16 cellular contexts compared by ENCODE assay signal in genomic region chr6:134689676-134690447, GRCh38.
DNase-seq lines count a peak whose midpoint lies in the region; ATAC-seq and TF ChIP-seq lines count a peak whose summit lies in the region.
"Had no signal": no experiment of that assay in that cellular context is flagged by ENCODE, and none has a peak within 500 bp of the region (broad histone marks: within the 10 kb centered on the region; RNA-seq: fewer than 3 reads in every experiment).

No MANE protein-coding gene starts in this region.

- peaks cover 8% of the 10 kb centered on the region for H3K4me1 ChIP-seq in mesodermal cell (ENCODE audit: control insufficient read depth, insufficient read depth, low read length, poor library complexity, severe bottlenecking)
- H3K4me1 ChIP-seq: transverse colon had no signal

- no peaks in the 10 kb centered on the region for H3K9me3 Mint-ChIP-seq in type B pancreatic cell
- H3K9me3 Mint-ChIP-seq in effector memory CD8-positive, alpha-beta T cell = no peaks in the 10 kb centered on the region
- H3K9me3 Mint-ChIP-seq: activated T-helper 17 cell treated with anti-CD3 and anti-CD28 coated beads, Interleukin-2, amount 50 U/mL, for 72 hours had no signal

- peaks cover 5% of the 10 kb centered on the region for H3K27me3 Mint-ChIP-seq in type B pancreatic cell
- peaks cover 20 to 40% of the 10 kb centered on the region in 2 donors for H3K27me3 Mint-ChIP-seq in effector memory CD8-positive, alpha-beta T cell

- peak overlapping the region in 26 of 59 donors; percentile 1 to 68 (median 50) for H3K4me3 ChIP-seq in dorsolateral prefrontal cortex
- no peak overlapping the region for H3K4me3 ChIP-seq in mesodermal cell (ENCODE audit: extremely low read depth, insufficient read depth, low read length, poor library complexity, severe bottlenecking)
- no peak overlapping the region for H3K4me3 ChIP-seq in WERI-Rb-1 (ENCODE audit: low read depth, low read length)
- H3K4me3 ChIP-seq: transverse colon had no signal

- intact Hi-C loops in dorsolateral prefrontal cortex (cut with DNase I) = loop anchor here in 1 of 2 donors (5.0 kb wide), 1 partner anchor 513 kb away; no protein-coding TSS in a partner anchor

- no peak for ATAC-seq in effector memory CD8-positive, alpha-beta T cell (replicated peaks)
- ATAC-seq: activated T-helper 17 cell treated with anti-CD3 and anti-CD28 coated beads, Interleukin-2, amount 50 U/mL, for 72 hours had no signal

- H3K27ac ChIP-seq in dorsolateral prefrontal cortex (peak overlapping the region; percentile 8 to 99 (median 91)), mesodermal cell (ENCODE audit: low read depth, low read length, severe bottlenecking) (peak overlapping the region; percentile 4), WERI-Rb-1 (no peak overlapping the region)
- H3K27ac ChIP-seq: transverse colon had no signal

- no peak overlapping the region for H3K4me3 Mint-ChIP-seq in type B pancreatic cell
- H3K4me3 Mint-ChIP-seq in effector memory CD8-positive, alpha-beta T cell = no peak overlapping the region
- H3K4me3 Mint-ChIP-seq: activated T-helper 17 cell treated with anti-CD3 and anti-CD28 coated beads, Interleukin-2, amount 50 U/mL, for 72 hours; CD4-positive, CD25-positive, alpha-beta regulatory T cell had no signal

- DNase-seq in NCI-H2196 (lab: John Stamatoyannopoulos, UW; ENCODE audit: unreplicated experiment) (peak; percentile 20), NCI-H2196 treated with DMSO at 0.1 percent for 48 hours (lab: John Stamatoyannopoulos, UW; ENCODE audit: unreplicated experiment) (no peak), dorsolateral prefrontal cortex (peak in 7 of 10 donors; percentile 28 to 90 (median 49)), type B pancreatic cell (ENCODE audit: extremely low spot score, unreplicated experiment) (no peak), WERI-Rb-1 (no peak), AML-193 (lab: John Stamatoyannopoulos, UW) (no peak)
- DNase-seq in effector memory CD8-positive, alpha-beta T cell = no peak
- DNase-seq: activated CD4-positive, CD25-positive, alpha-beta regulatory T cell; CD4-positive, CD25-positive, alpha-beta regulatory T cell; KG1; NCI-H1105; NCI-H226; SHP77 treated with DMSO at 0.1 percent for 48 hours; transverse colon had no signal

- H3K27ac Mint-ChIP-seq in type B pancreatic cell = no peak overlapping the region
- no peak overlapping the region for H3K27ac Mint-ChIP-seq in effector memory CD8-positive, alpha-beta T cell
- H3K27ac Mint-ChIP-seq: activated T-helper 17 cell treated with anti-CD3 and anti-CD28 coated beads, Interleukin-2, amount 50 U/mL, for 72 hours; CD4-positive, CD25-positive, alpha-beta regulatory T cell had no signal

- H3K9me3 ChIP-seq in mesodermal cell (ENCODE audit: control insufficient read depth, low read length) (no peaks in the 10 kb centered on the region), WERI-Rb-1 (ENCODE audit: severe bottlenecking) (no peaks in the 10 kb centered on the region)
- H3K9me3 ChIP-seq: transverse colon had no signal

- TF ChIP-seq CTCF in dorsolateral prefrontal cortex (IDR thresholded peaks at IDR 0.05 in 54 of 56, conservative IDR thresholded peaks at IDR 0.05 in 2 of 56; ENCODE audit: low read depth in 1 of 56, partially characterized antibody in 56 of 56) (peak in 1 of 56 donors; percentile 11), type B pancreatic cell (conservative IDR thresholded peaks at IDR 0.05) (peak; percentile 13), WERI-Rb-1 (IDR thresholded peaks at IDR 0.05; ENCODE audit: low read depth, low read length) (no peak)

- H3K36me3 ChIP-seq in mesodermal cell (ENCODE audit: control insufficient read depth, insufficient read depth, low read length) (no peaks in the 10 kb centered on the region), WERI-Rb-1 (no peaks in the 10 kb centered on the region)
- H3K36me3 ChIP-seq: transverse colon had no signal

- H3K4me1 Mint-ChIP-seq in type B pancreatic cell (ENCODE audit: unreplicated experiment) = peaks cover 8% of the 10 kb centered on the region
- H3K4me1 Mint-ChIP-seq in effector memory CD8-positive, alpha-beta T cell (ENCODE audit: low read depth in 2 of 2) = no peaks in the 10 kb centered on the region
- H3K4me1 Mint-ChIP-seq: activated T-helper 17 cell treated with anti-CD3 and anti-CD28 coated beads, Interleukin-2, amount 50 U/mL, for 72 hours; CD4-positive, CD25-positive, alpha-beta regulatory T cell had no signal

- 78 to 95% methylated on average over 4 to 6 of the region's 7 CpGs for WGBS in mesodermal cell (ENCODE audit: insufficient coverage in 2 of 2), 2 experiments

- H3K36me3 Mint-ChIP-seq in type B pancreatic cell = no peaks in the 10 kb centered on the region
- H3K36me3 Mint-ChIP-seq in effector memory CD8-positive, alpha-beta T cell (ENCODE audit: insufficient read depth) = no peaks in the 10 kb centered on the region
- H3K36me3 Mint-ChIP-seq: CD4-positive, CD25-positive, alpha-beta regulatory T cell had no signal

- H3K27me3 ChIP-seq in dorsolateral prefrontal cortex = no peaks in the 10 kb centered on the region
- H3K27me3 ChIP-seq in WERI-Rb-1 (ENCODE audit: insufficient read depth, low read depth, severe bottlenecking) = no peaks in the 10 kb centered on the region
- H3K27me3 ChIP-seq: transverse colon had no signal

Comparison
In these comparisons a context has a peak if more than half of its experiments do, and no peak if none do; other contexts are left out.
1. DNase-seq: peak in NCI-H2196 (single experiment) and dorsolateral prefrontal cortex (7 of 10); none in NCI-H2196 treated with DMSO at 0.1 percent for 48 hours (single experiment), type B pancreatic cell (single experiment), WERI-Rb-1 (single experiment), effector memory CD8-positive, alpha-beta T cell (0 of 3) and AML-193 (0 of 2).